Comparison of ENCODE assay signal across 9 cellular contexts in genomic region chr3:181326637-181327223, GRCh38.
DNase-seq lines count a peak whose midpoint lies in the region; ATAC-seq and TF ChIP-seq lines count a peak whose summit lies in the region.
"Had no signal": no experiment of that assay in that cellular context is flagged by ENCODE, and none has a peak within 500 bp of the region (broad histone marks: within the 10 kb centered on the region; RNA-seq: fewer than 3 reads in every experiment).

No MANE protein-coding gene starts in this region.

- ATAC-seq in GM18517 (IDR thresholded peaks at IDR 0.05; ENCODE audit: unreplicated experiment) (peak; percentile 60), HG03565 (IDR thresholded peaks at IDR 0.05; ENCODE audit: unreplicated experiment) (peak; percentile 90), HG03457 (IDR thresholded peaks at IDR 0.05; ENCODE audit: unreplicated experiment) (no peak)
- ATAC-seq: activated T-cell treated with anti-CD3 and anti-CD28 coated beads, Interleukin-2, amount 50 U/mL, for 72 hours had no signal

- H2AFZ ChIP-seq in neural progenitor cell (replicated peaks) = no peak overlapping the region

- peaks cover 5% of the 10 kb centered on the region for H3K4me1 ChIP-seq in endodermal cell (ENCODE audit: control insufficient read depth, insufficient read depth, low read length)
- peaks cover 40% of the 10 kb centered on the region for H3K4me1 ChIP-seq in neural progenitor cell

- H4K20me1 ChIP-seq in neural progenitor cell (ENCODE audit: low read depth) = no peaks in the 10 kb centered on the region

- no peak overlapping the region for H3K27ac ChIP-seq in endodermal cell (ENCODE audit: low read depth, low read length)
- peak overlapping the region; percentile 2 for H3K27ac ChIP-seq in neural progenitor cell

- H3K9me3 ChIP-seq in endodermal cell (ENCODE audit: control insufficient read depth, low read length) (no peaks in the 10 kb centered on the region), neural progenitor cell (ENCODE audit: low read depth) (peaks cover 5% of the 10 kb centered on the region)

- no peak overlapping the region for H3K4me3 Mint-ChIP-seq in endodermal cell
- no peak overlapping the region for H3K4me3 Mint-ChIP-seq in neural progenitor cell
- H3K4me3 Mint-ChIP-seq: activated T-cell treated with anti-CD3 and anti-CD28 coated beads, Interleukin-2, amount 50 U/mL, for 72 hours had no signal

- H3K36me3 Mint-ChIP-seq in endodermal cell (ENCODE audit: low read depth) (no peaks in the 10 kb centered on the region), neural progenitor cell (peaks cover 5% of the 10 kb centered on the region)

- H3K36me3 ChIP-seq in endodermal cell (ENCODE audit: control insufficient read depth, insufficient read depth, low read length) = no peaks in the 10 kb centered on the region
- no peaks in the 10 kb centered on the region for H3K36me3 ChIP-seq in neural progenitor cell

- H3K4me2 ChIP-seq in neural progenitor cell = peak overlapping the region; percentile 25

- no peak overlapping the region for H3K9ac ChIP-seq in endodermal cell (ENCODE audit: extremely low read depth, low read length, poor library complexity, severe bottlenecking)
- H3K9ac ChIP-seq in neural progenitor cell = no peak overlapping the region

- peaks cover 6% of the 10 kb centered on the region for H3F3A ChIP-seq in neural progenitor cell (ENCODE audit: low read depth)

- TF ChIP-seq CTCF in endodermal cell (conservative IDR thresholded peaks at IDR 0.05) = peak; percentile 84
- peak; percentile 91 for TF ChIP-seq CTCF in neural progenitor cell (IDR thresholded peaks at IDR 0.05)

- H3K27me3 Mint-ChIP-seq in endodermal cell (ENCODE audit: insufficient read depth) = no peaks in the 10 kb centered on the region
- peaks cover 1% of the 10 kb centered on the region for H3K27me3 Mint-ChIP-seq in neural progenitor cell (ENCODE audit: insufficient read depth, low read depth)

- H3K9me3 Mint-ChIP-seq in endodermal cell (peaks cover 4% of the 10 kb centered on the region), neural progenitor cell (peaks cover 13% of the 10 kb centered on the region)

- H3K4me3 ChIP-seq in endodermal cell (ENCODE audit: low read length) (no peak overlapping the region), neural progenitor cell (no peak overlapping the region)

- peaks cover 14% of the 10 kb centered on the region for H3K4me1 Mint-ChIP-seq in endodermal cell
- H3K4me1 Mint-ChIP-seq in neural progenitor cell = peaks cover 31% of the 10 kb centered on the region

- 40 to 55% methylated on average over 1 of the region's 3 CpGs for WGBS in endodermal cell (ENCODE audit: insufficient coverage in 1 of 2, insufficient read length in 1 of 2), 2 experiments

- peak; percentile 27 for DNase-seq in A172 (ENCODE audit: low spot score)
- peak; percentile 1 for DNase-seq in NOMO-1 treated with dmso at 0.1 percent for 144 hours (lab: John Stamatoyannopoulos, UW; ENCODE audit: unreplicated experiment)
- peak; percentile 48 for DNase-seq in endodermal cell
- DNase-seq in neural progenitor cell (ENCODE audit: low spot score) = peak; percentile 65
- no peak for DNase-seq in T-helper 9 cell

- H3K27me3 ChIP-seq in endodermal cell (ENCODE audit: control insufficient read depth, insufficient read depth, low read length, poor library complexity, severe bottlenecking) (no peaks in the 10 kb centered on the region), neural progenitor cell (no peaks in the 10 kb centered on the region)

- H3K79me2 ChIP-seq in neural progenitor cell (ENCODE audit: low read depth) = no peaks in the 10 kb centered on the region

- H3K27ac Mint-ChIP-seq in endodermal cell (no peak overlapping the region), neural progenitor cell (no peak overlapping the region)
- H3K27ac Mint-ChIP-seq: activated T-cell treated with anti-CD3 and anti-CD28 coated beads, Interleukin-2, amount 50 U/mL, for 72 hours had no signal
